In genomic region chr2:135052042-135052876, GRCh38 we compare ENCODE assay signal across 1 cellular context.
TF ChIP-seq lines count a peak whose summit lies in the region.

RAB3GAP1 (plus strand) TSS chr2:135052292; CDS start chr2:135052308, 16 bp downstream.

TF ChIP-seq in HepG2, 621 proteins besides CTCF, POLR2A, EP300 and RAD21 (continued from another document and continues in another):
- TF ChIP-seq STAT6 (CRISPR knock-in tag; IDR thresholded peaks at IDR 0.05; ENCODE audit: borderline replicate concordance), result 0 out of 2 replicates have a peak, but pooled peaks have one; percentile 41
- TF ChIP-seq ZNF790 (CRISPR knock-in tag; IDR thresholded peaks at IDR 0.05; ENCODE audit: borderline replicate concordance), result peak; percentile 59; the same call in 1 of the 2 replicates
- no peak for TF ChIP-seq KDM4B (CRISPR knock-in tag; IDR thresholded peaks at IDR 0.05)
- 0 out of 2 replicates have a peak, but pooled peaks have one; percentile 17 for TF ChIP-seq LCORL (IDR thresholded peaks at IDR 0.05)
- TF ChIP-seq LCORL (CRISPR knock-in tag; IDR thresholded peaks at IDR 0.05), result peak; percentile 73; the same call in 1 of the 2 replicates
- no peak for TF ChIP-seq ZFP62 (CRISPR knock-in tag; IDR thresholded peaks at IDR 0.05)
- TF ChIP-seq RELA (CRISPR knock-in tag; IDR thresholded peaks at IDR 0.05), result no peak
- no peak for TF ChIP-seq E2F2 (CRISPR knock-in tag; IDR thresholded peaks at IDR 0.05; ENCODE audit: borderline replicate concordance)
- no peak for TF ChIP-seq ZNF3 (CRISPR knock-in tag; IDR thresholded peaks at IDR 0.05)
- TF ChIP-seq CREBL2 (CRISPR knock-in tag; IDR thresholded peaks at IDR 0.05; ENCODE audit: borderline replicate concordance), result peak; percentile 88; the same call in 1 of the 2 replicates
- TF ChIP-seq ZNF691 (CRISPR knock-in tag; IDR thresholded peaks at IDR 0.05; ENCODE audit: borderline replicate concordance, low read depth), result peak; percentile 71; the same call in 1 of the 2 replicates
- TF ChIP-seq PITX1 (CRISPR knock-in tag; IDR thresholded peaks at IDR 0.05), result peak; percentile 78
- 0 out of 2 replicates have a peak, but pooled peaks have one; percentile 70 for TF ChIP-seq KLF13 (CRISPR knock-in tag; IDR thresholded peaks at IDR 0.05)
- no peak for TF ChIP-seq E2F5 (CRISPR knock-in tag; conservative IDR thresholded peaks at IDR 0.05)
- no peak for TF ChIP-seq SNRNP70 (IDR thresholded peaks at IDR 0.05; ENCODE audit: low read depth, low read length)
- TF ChIP-seq TCF12 (IDR thresholded peaks at IDR 0.05), result no peak
- no peak for TF ChIP-seq TCF12 (CRISPR knock-in tag; IDR thresholded peaks at IDR 0.05)
- TF ChIP-seq JDP2 (CRISPR knock-in tag; IDR thresholded peaks at IDR 0.05; ENCODE audit: borderline replicate concordance), result no peak
- no peak for TF ChIP-seq ZNF234 (CRISPR knock-in tag; conservative IDR thresholded peaks at IDR 0.05)
- TF ChIP-seq ZNF670 (CRISPR knock-in tag; IDR thresholded peaks at IDR 0.05; ENCODE audit: borderline replicate concordance), result peak; percentile 44; the same call in 1 of the 2 replicates
- TF ChIP-seq ZBTB14 (CRISPR knock-in tag; IDR thresholded peaks at IDR 0.05), result no peak
- peak; percentile 65; the same call in 1 of the 2 replicates for TF ChIP-seq ZNF343 (CRISPR knock-in tag; IDR thresholded peaks at IDR 0.05)
- peak; percentile 65; the same call in 1 of the 2 replicates for TF ChIP-seq FOXC1 (CRISPR knock-in tag; IDR thresholded peaks at IDR 0.05; ENCODE audit: borderline replicate concordance)
- no peak for TF ChIP-seq ZNF674 (CRISPR knock-in tag; IDR thresholded peaks at IDR 0.05; ENCODE audit: low read depth)
- TF ChIP-seq ZNF292 (CRISPR knock-in tag; IDR thresholded peaks at IDR 0.05; ENCODE audit: borderline replicate concordance, low read depth), result no peak
- no peak for TF ChIP-seq GABPA (IDR thresholded peaks at IDR 0.05; ENCODE audit: low read depth, low read length)
- TF ChIP-seq GABPA (CRISPR knock-in tag; IDR thresholded peaks at IDR 0.05; ENCODE audit: low read depth), result 0 out of 2 replicates have a peak, but pooled peaks have one; percentile 19
- peak; percentile 63; the same call in 1 of the 2 replicates for TF ChIP-seq CSRNP1 (CRISPR knock-in tag; IDR thresholded peaks at IDR 0.05)
- no peak; the same call in 1 of the 2 replicates for TF ChIP-seq MAZ (IDR thresholded peaks at IDR 0.05; ENCODE audit: borderline replicate concordance, low read depth, low read length)
- peak; percentile 85 for TF ChIP-seq MAZ (CRISPR knock-in tag; IDR thresholded peaks at IDR 0.05; ENCODE audit: low read depth)
- peak; percentile 57 for TF ChIP-seq HIC2 (CRISPR knock-in tag; IDR thresholded peaks at IDR 0.05; ENCODE audit: low read depth)
- peak; percentile 41; the same call in 1 of the 2 replicates for TF ChIP-seq MYC (CRISPR knock-in tag; IDR thresholded peaks at IDR 0.05; ENCODE audit: borderline replicate concordance)
- peak; percentile 44; the same call in 1 of the 2 replicates for TF ChIP-seq CBFB (CRISPR knock-in tag; IDR thresholded peaks at IDR 0.05)
- TF ChIP-seq ZNF256 (CRISPR knock-in tag; conservative IDR thresholded peaks at IDR 0.05), result no peak; the same call in 1 of the 2 replicates
- TF ChIP-seq RARA (CRISPR knock-in tag; IDR thresholded peaks at IDR 0.05), result peak; percentile 14; the same call in 1 of the 2 replicates
- TF ChIP-seq NR3C1 (CRISPR knock-in tag; IDR thresholded peaks at IDR 0.05), result no peak
- TF ChIP-seq ZFP36L2 (CRISPR knock-in tag; IDR thresholded peaks at IDR 0.05), result no peak
- TF ChIP-seq TFE3 (CRISPR knock-in tag; IDR thresholded peaks at IDR 0.05), result peak; percentile 57; the same call in 1 of the 2 replicates
- no peak for TF ChIP-seq SRF (IDR thresholded peaks at IDR 0.05; ENCODE audit: low read depth, low read length)
- TF ChIP-seq GMEB1 (CRISPR knock-in tag; IDR thresholded peaks at IDR 0.05; ENCODE audit: borderline replicate concordance), result peak; percentile 65; the same call in 1 of the 2 replicates
- TF ChIP-seq RXRA (CRISPR knock-in tag; IDR thresholded peaks at IDR 0.05), result peak; percentile 42; the same call in 1 of the 2 replicates
- no peak for TF ChIP-seq TRAFD1 (CRISPR knock-in tag; IDR thresholded peaks at IDR 0.05; ENCODE audit: borderline replicate concordance)
- 0 out of 2 replicates have a peak, but pooled peaks have one; percentile 76 for TF ChIP-seq ZNF550 (CRISPR knock-in tag; IDR thresholded peaks at IDR 0.05; ENCODE audit: borderline replicate concordance)
